14 cellular contexts compared by ENCODE assay signal in genomic region chr1:18282851-18283600, GRCh38.
DNase-seq lines count a peak whose midpoint lies in the region; ATAC-seq and TF ChIP-seq lines count a peak whose summit lies in the region.
"Had no signal": no experiment of that assay in that cellular context is flagged by ENCODE, and none has a peak within 500 bp of the region (broad histone marks: within the 10 kb centered on the region; RNA-seq: fewer than 3 reads in every experiment).

No MANE protein-coding gene starts in this region.

- H4K20me1 ChIP-seq in H9 (ENCODE audit: control insufficient read depth, insufficient read depth, insufficient read length) = no peaks in the 10 kb centered on the region

- H3K9ac ChIP-seq in H9 (ENCODE audit: extremely low read depth, insufficient read length, low read length) = no peak overlapping the region

- no peaks in the 10 kb centered on the region for H3K36me3 Mint-ChIP-seq in H9 (ENCODE audit: insufficient read depth in 1 of 3, low read depth in 3 of 3)
- H3K36me3 Mint-ChIP-seq: stimulated activated effector memory CD8-positive, alpha-beta T cell treated with anti-CD3 and anti-CD28 coated beads, Interleukin-12 subunit alpha, Interleukin-12 subunit beta, amount 100 ng/mL, for 72 hours had no signal

- H3K4ac ChIP-seq in H9 (ENCODE audit: low read depth, low read length) = no peak overlapping the region

- H2AK5ac ChIP-seq in H9 (ENCODE audit: insufficient read length, low read length) = no peak overlapping the region

- no peak overlapping the region for H2AFZ ChIP-seq in H9 (ENCODE audit: low read length)

- 0 out of 2 replicates have a peak overlapping the region, but pooled peaks have one; percentile 29 for H3K14ac ChIP-seq in H9 (ENCODE audit: insufficient read depth, low read length)

- H3K27ac ChIP-seq in H9 (ENCODE audit: insufficient read length, low read depth, low read length) = no peak overlapping the region
- peak overlapping the region; percentile 54 for H3K27ac ChIP-seq in cingulate gyrus (ENCODE audit: low read depth, low read length)
- H3K27ac ChIP-seq in Peyer's patch = no peak overlapping the region
- H3K27ac ChIP-seq: vagina had no signal

- DNase-seq in BE2C (peak; percentile 25), H9 (peak; percentile 75), NCI-H524 (lab: John Stamatoyannopoulos, UW) (peak; percentile 95 to 99), Peyer's patch (no peak)
- DNase-seq: amniotic stem cell; DND-41; NCI-H2029; stimulated activated CD4-positive, alpha-beta T cell treated with anti-CD3 and anti-CD28 coated beads, Interleukin-1b, Interleukin-23, amount 100 ng/mL, for 48 hours had no signal

- no peak overlapping the region; a peak in 1 of 7 replicates for H3K27ac Mint-ChIP-seq in H9
- H3K27ac Mint-ChIP-seq: stimulated activated effector memory CD8-positive, alpha-beta T cell treated with anti-CD3 and anti-CD28 coated beads, Interleukin-12 subunit alpha, Interleukin-12 subunit beta, amount 100 ng/mL, for 72 hours had no signal

- no CpG with 5 or more reads among the region's 13 CpGs for WGBS in H9 (ENCODE audit: extremely low coverage, insufficient read length, low lambda C conversion rate)

- no peak overlapping the region for H4K8ac ChIP-seq in H9 (replicated peaks; ENCODE audit: insufficient read length, low read depth, low read length)

- no peak overlapping the region for H2BK5ac ChIP-seq in H9 (ENCODE audit: insufficient read length, low read length)

- no peak overlapping the region for H2BK20ac ChIP-seq in H9 (ENCODE audit: low read depth, low read length, poor library complexity, severe bottlenecking)

- H3K9me3 Mint-ChIP-seq in H9 = no peaks in the 10 kb centered on the region
- H3K9me3 Mint-ChIP-seq: stimulated activated effector memory CD8-positive, alpha-beta T cell treated with anti-CD3 and anti-CD28 coated beads, Interleukin-12 subunit alpha, Interleukin-12 subunit beta, amount 100 ng/mL, for 72 hours had no signal

- no peak overlapping the region for H3K56ac ChIP-seq in H9 (ENCODE audit: insufficient read length, low read depth, low read length)

- no peaks in the 10 kb centered on the region for H3K79me2 ChIP-seq in H9 (ENCODE audit: insufficient read depth, low read length)

- no peak for ATAC-seq in GM21381 (IDR thresholded peaks at IDR 0.05; ENCODE audit: unreplicated experiment)
- ATAC-seq in HG03469 (IDR thresholded peaks at IDR 0.05; ENCODE audit: unreplicated experiment) = no peak
- no peak for ATAC-seq in HG02870 (IDR thresholded peaks at IDR 0.05; ENCODE audit: unreplicated experiment)
- ATAC-seq: stimulated activated effector memory CD8-positive, alpha-beta T cell treated with anti-CD3 and anti-CD28 coated beads, Interleukin-12 subunit alpha, Interleukin-12 subunit beta, amount 100 ng/mL, for 72 hours had no signal

- H3K23ac ChIP-seq in H9 (ENCODE audit: insufficient read length, low read depth, low read length) = no peak overlapping the region

- no peak overlapping the region; a peak in 1 of 5 replicates for H3K4me3 Mint-ChIP-seq in H9
- H3K4me3 Mint-ChIP-seq: stimulated activated effector memory CD8-positive, alpha-beta T cell treated with anti-CD3 and anti-CD28 coated beads, Interleukin-12 subunit alpha, Interleukin-12 subunit beta, amount 100 ng/mL, for 72 hours had no signal

- H3K4me2 ChIP-seq in H9 (ENCODE audit: insufficient read depth, insufficient read length, low read length) = no peak overlapping the region

- H3K36me3 ChIP-seq in BE2C (no peaks in the 10 kb centered on the region), Peyer's patch (no peaks in the 10 kb centered on the region)
- H3K36me3 ChIP-seq: vagina had no signal

- H3K9me3 ChIP-seq in BE2C (no peaks in the 10 kb centered on the region), H9 (ENCODE audit: control insufficient read depth, low read depth, low read length) (no peaks in the 10 kb centered on the region), Peyer's patch (no peaks in the 10 kb centered on the region)
- H3K9me3 ChIP-seq: vagina had no signal

- no peak for TF ChIP-seq POLR2A in Peyer's patch (IDR thresholded peaks at IDR 0.05)

- no peak overlapping the region for H3K18ac ChIP-seq in H9 (ENCODE audit: insufficient read length, low read depth, low read length)

- H3T11ph ChIP-seq in H9 (ENCODE audit: low read length) = no peak overlapping the region

- H3K79me1 ChIP-seq in H9 (ENCODE audit: insufficient read depth, low read depth, low read length, poor library complexity, severe bottlenecking) = no peaks in the 10 kb centered on the region

- no peaks in the 10 kb centered on the region for H3K4me1 ChIP-seq in BE2C
- H3K4me1 ChIP-seq in H9 (ENCODE audit: insufficient read depth, low read length) = peaks cover 16% of the 10 kb centered on the region
- H3K4me1 ChIP-seq in Peyer's patch = no peaks in the 10 kb centered on the region
- H3K4me1 ChIP-seq: vagina had no signal

- H3K27me3 ChIP-seq in BE2C (no peaks in the 10 kb centered on the region), H9 (ENCODE audit: insufficient read depth, low read length) (no peaks in the 10 kb centered on the region), Peyer's patch (no peaks in the 10 kb centered on the region)
- H3K27me3 ChIP-seq: vagina had no signal

- H2BK120ac ChIP-seq in H9 (ENCODE audit: low read depth, low read length, poor library complexity, severe bottlenecking) = no peak overlapping the region

- H3K27me3 Mint-ChIP-seq in H9 (ENCODE audit: low read depth) = no peaks in the 10 kb centered on the region

- peaks cover 57 to 58% of the 10 kb centered on the region in 2 experiments for H3K4me1 Mint-ChIP-seq in H9
- H3K4me1 Mint-ChIP-seq: stimulated activated effector memory CD8-positive, alpha-beta T cell treated with anti-CD3 and anti-CD28 coated beads, Interleukin-12 subunit alpha, Interleukin-12 subunit beta, amount 100 ng/mL, for 72 hours had no signal

- no peak overlapping the region for H4K91ac ChIP-seq in H9 (ENCODE audit: insufficient read length, low read depth, low read length)

- no peaks in the 10 kb centered on the region for H3K23me2 ChIP-seq in H9 (ENCODE audit: insufficient read length, low read depth, low read length, poor library complexity, severe bottlenecking)

- H3K4me3 ChIP-seq in BE2C (ENCODE audit: low read depth, low read length) (no peak overlapping the region), Peyer's patch (no peak overlapping the region)
- H3K4me3 ChIP-seq: vagina had no signal

- no peak overlapping the region for H2BK15ac ChIP-seq in H9 (ENCODE audit: low read depth, low read length)

- no peak overlapping the region for H2BK12ac ChIP-seq in H9 (ENCODE audit: insufficient read length, low read depth, low read length)

- no peak overlapping the region for H4K5ac ChIP-seq in H9 (ENCODE audit: insufficient read length, low read depth, low read length)

- no peak for TF ChIP-seq CTCF in BE2C (IDR thresholded peaks at IDR 0.05; ENCODE audit: low read depth, low read length)
- TF ChIP-seq CTCF in H9 (conservative IDR thresholded peaks at IDR 0.05) = no peak
- TF ChIP-seq CTCF in Peyer's patch (IDR thresholded peaks at IDR 0.05) = no peak

Comparison
In these comparisons a context has a peak if more than half of its experiments do, and no peak if none do; other contexts are left out.
1. DNase-seq: peak in BE2C (single experiment), H9 (single experiment) and NCI-H524 (2 of 2); none in Peyer's patch (0 of 3).